Comparison of ENCODE assay signal across 8 cellular contexts in genomic region chr17:63549289-63549945, GRCh38. TPM values are rescaled to one million over a fixed set of nuclear protein-coding genes. Genes with fewer than 3 reads are reported as not detected.
DNase-seq lines count a peak whose midpoint lies in the region; ATAC-seq and TF ChIP-seq lines count a peak whose summit lies in the region.

No MANE protein-coding gene starts in this region.

- ATAC-seq in GM19397 (IDR thresholded peaks at IDR 0.05; ENCODE audit: unreplicated experiment) (peak; percentile 15), HG03571 (IDR thresholded peaks at IDR 0.05; ENCODE audit: unreplicated experiment) (peak; percentile 15), right lobe of liver (peak in 3 of 4 donors; percentile 22 to 44 (median 27))

- H3K4me3 ChIP-seq in astrocyte of the cerebellum (ENCODE audit: low read depth, low read length) (peak overlapping the region; percentile 83), right lobe of liver (peak overlapping the region; percentile 52 to 99 (median 96)), tibial nerve (peak overlapping the region; percentile 60 to 98 (median 86))

- 28% methylated on average over 9 of the region's 18 CpGs for WGBS in right lobe of liver (ENCODE audit: insufficient coverage, low coverage, low lambda C conversion rate, missing lambda C conversion rate)
- WGBS in tibial nerve, 2 donors, result 18% methylated on average over 18 of the region's 18 CpGs

- no peak for TF ChIP-seq POLR2A in right lobe of liver (IDR thresholded peaks at IDR 0.05)
- no peak for TF ChIP-seq POLR2A in tibial nerve (IDR thresholded peaks at IDR 0.05)

- H3K27me3 ChIP-seq in right lobe of liver (no peaks in the 10 kb centered on the region), tibial nerve (no peaks in the 10 kb centered on the region)

- in situ Hi-C loops in astrocyte of the cerebellum (cut with HindIII; ENCODE audit: low sequenced_read_pairs), result no loop called here

- TF ChIP-seq CTCF in 22Rv1 (IDR thresholded peaks at IDR 0.05) (no peak), astrocyte of the cerebellum (IDR thresholded peaks at IDR 0.05; ENCODE audit: low read depth, low read length, missing control alignments) (no peak), right lobe of liver (IDR thresholded peaks at IDR 0.05) (no peak), tibial nerve (IDR thresholded peaks at IDR 0.05) (no peak)

- H3K36me3 ChIP-seq in right lobe of liver, result no peaks in the 10 kb centered on the region
- no peaks in the 10 kb centered on the region for H3K36me3 ChIP-seq in tibial nerve

- no peak for TF ChIP-seq EP300 in tibial nerve (IDR thresholded peaks at IDR 0.05)

- H3K9me3 ChIP-seq in right lobe of liver (no peaks in the 10 kb centered on the region), tibial nerve (no peaks in the 10 kb centered on the region)

- H3K27ac ChIP-seq in 22Rv1 (peak overlapping the region; percentile 81), right lobe of liver (peak overlapping the region; percentile 84 to 91 (median 88)), tibial nerve (peak overlapping the region; percentile 61 to 92 (median 92))

- intact Hi-C loops in right lobe of liver (cut with DNase I), result no loop called here

- DNase-seq in astrocyte of the cerebellum (ENCODE audit: low read depth), result no peak
- peak in 2 of 3 donors; percentile 18 to 40 for DNase-seq in right lobe of liver
- DNase-seq in tibial nerve (ENCODE audit: low spot score in 2 of 2), result no peak
- no peak for DNase-seq in SKM-1 (lab: John Stamatoyannopoulos, UW; ENCODE audit: unreplicated experiment)
- DNase-seq in SK-N-DZ (ENCODE audit: low spot score), result no peak

- H3K4me1 ChIP-seq in right lobe of liver (peaks cover 0 to 25% (median 3%) of the 10 kb centered on the region in 4 donors), tibial nerve (peaks cover 0 to 44% (median 22%) of the 10 kb centered on the region in 4 donors)

RNA-seq across cellular contexts. Expression of gene DCAF7, which starts 0.9 kb away (rescaled TPM):
- 10 to 100 TPM; 14.9 to 31.0 (median 26.7) TPM for total RNA-seq in right lobe of liver
- 10 to 100 TPM; 25.5 to 33.3 (median 28.2) TPM for total RNA-seq in tibial nerve
- polyA plus RNA-seq in SK-N-DZ (2014; cell fraction: cytosol; rRNA removed), result 87.3 and 103 TPM in 2 replicates
- polyA plus RNA-seq in SK-N-DZ (2014; cell fraction: nucleus; rRNA removed), result 30.7 and 32.7 TPM in 2 replicates

RNA-seq across cellular contexts. Expression of gene KCNH6, which starts 26.3 kb away (rescaled TPM):
- total RNA-seq in right lobe of liver, result not detected
- not detected for total RNA-seq in tibial nerve
- polyA plus RNA-seq in SK-N-DZ (2014; cell fraction: cytosol; rRNA removed), result 0.10 TPM in 1 of 2 replicates, not detected in the other
- polyA plus RNA-seq in SK-N-DZ (2014; cell fraction: nucleus; rRNA removed), result 0.06 TPM in 1 of 2 replicates, not detected in the other

RNA-seq across cellular contexts. Expression of gene TACO1, which starts 51.3 kb away (rescaled TPM):
- total RNA-seq in right lobe of liver, result 10 to 100 TPM; 30.6 to 46.7 (median 35.5) TPM
- 10 to 100 TPM in 3 of 4 donors, 1 to 10 TPM in 1; 9.8 to 18.0 (median 13.3) TPM for total RNA-seq in tibial nerve
- 21.5 and 26.4 TPM in 2 replicates for polyA plus RNA-seq in SK-N-DZ (2014; cell fraction: cytosol; rRNA removed)
- 13.9 and 21.1 TPM in 2 replicates for polyA plus RNA-seq in SK-N-DZ (2014; cell fraction: nucleus; rRNA removed)

Comparison
In these comparisons a context has a peak if more than half of its experiments do, and no peak if none do; other contexts are left out.
1. DNase-seq: peak in right lobe of liver (2 of 3); none in astrocyte of the cerebellum (single experiment), tibial nerve (0 of 2), SKM-1 (single experiment) and SK-N-DZ (single experiment).
2. Peak in every context shown above with its lines, with median percentiles within 50 percentile points of each other: H3K27ac ChIP-seq, ATAC-seq and H3K4me3 ChIP-seq.